Comparison of ENCODE assay signal across 1 cellular context in genomic region chrX:13653022-13653693, GRCh38.
TF ChIP-seq lines count a peak whose summit lies in the region.

Gene TCEANC (plus strand): TSS chrX:13653141. CDS start chrX:13662509, 9,368 bp downstream.

TF ChIP-seq in HEK293, 187 proteins besides CTCF, POLR2A, EP300 and RAD21 (continued from another document and continues in another):
- peak; percentile 95 for TF ChIP-seq ZNF449 (tag by site-specific recombination; IDR thresholded peaks at IDR 0.05)
- no peak for TF ChIP-seq ZNF707 (tag by site-specific recombination; IDR thresholded peaks at IDR 0.05)
- TF ChIP-seq GFI1B (tag by site-specific recombination; IDR thresholded peaks at IDR 0.05) = no peak
- TF ChIP-seq ZNF76 (tag by site-specific recombination; IDR thresholded peaks at IDR 0.05; ENCODE audit: borderline replicate concordance, low read depth) = peak; percentile 63; the same call in 1 of the 2 replicates
- peak; percentile 98 for TF ChIP-seq ZBTB48 (tag by site-specific recombination; IDR thresholded peaks at IDR 0.05)
- TF ChIP-seq PRDM10 (tag by site-specific recombination; IDR thresholded peaks at IDR 0.05) = peak; percentile 90
- TF ChIP-seq ZNF391 (tag by site-specific recombination; IDR thresholded peaks at IDR 0.05; ENCODE audit: borderline replicate concordance, low read depth) = no peak
- TF ChIP-seq ZFP69B (tag by site-specific recombination; IDR thresholded peaks at IDR 0.05) = peak; percentile 57; the same call in 1 of the 2 replicates
- peak; percentile 35; the same call in 1 of the 2 replicates for TF ChIP-seq KLF7 (tag by site-specific recombination; IDR thresholded peaks at IDR 0.05; ENCODE audit: borderline replicate concordance)
- no peak for TF ChIP-seq ZNF433 (tag by site-specific recombination; IDR thresholded peaks at IDR 0.05; ENCODE audit: low read depth)
- no peak for TF ChIP-seq ZSCAN5A (tag by site-specific recombination; IDR thresholded peaks at IDR 0.05)
- 0 out of 2 replicates have a peak, but pooled peaks have one; percentile 49 for TF ChIP-seq ZFP37 (tag by site-specific recombination; IDR thresholded peaks at IDR 0.05)
- TF ChIP-seq KLF8 (tag by site-specific recombination; IDR thresholded peaks at IDR 0.05) = peak; percentile 90
- TF ChIP-seq ZNF132 (tag by site-specific recombination; IDR thresholded peaks at IDR 0.05; ENCODE audit: borderline replicate concordance) = no peak
- no peak for TF ChIP-seq ZNF274 (IDR thresholded peaks at IDR 0.05; ENCODE audit: low read length)
- TF ChIP-seq ZNF274 (tag by site-specific recombination; IDR thresholded peaks at IDR 0.05; ENCODE audit: borderline replicate concordance) = no peak
- TF ChIP-seq ZNF354C (tag by site-specific recombination; IDR thresholded peaks at IDR 0.05; ENCODE audit: borderline replicate concordance, low read depth) = no peak
- no peak for TF ChIP-seq MZF1 (tag by site-specific recombination; IDR thresholded peaks at IDR 0.05; ENCODE audit: borderline replicate concordance)
- no peak for TF ChIP-seq KLF16 (tag by site-specific recombination; IDR thresholded peaks at IDR 0.05)
- TF ChIP-seq TSHZ1 (tag by site-specific recombination; IDR thresholded peaks at IDR 0.05; ENCODE audit: borderline replicate concordance) = no peak
- peak; percentile 96 for TF ChIP-seq PATZ1 (tag by site-specific recombination; IDR thresholded peaks at IDR 0.05)
- TF ChIP-seq ZNF610 (tag by site-specific recombination; IDR thresholded peaks at IDR 0.05; ENCODE audit: borderline replicate concordance) = no peak
- no peak for TF ChIP-seq REPIN1 (tag by site-specific recombination; IDR thresholded peaks at IDR 0.05; ENCODE audit: low read depth)
- peak; percentile 65 for TF ChIP-seq ZNF629 (tag by site-specific recombination; IDR thresholded peaks at IDR 0.05)
- TF ChIP-seq ZNF423 (tag by site-specific recombination; IDR thresholded peaks at IDR 0.05) = peak; percentile 99
- TF ChIP-seq ZNF23 (tag by site-specific recombination; IDR thresholded peaks at IDR 0.05; ENCODE audit: borderline replicate concordance) = no peak
- TF ChIP-seq ZBTB1 (tag by site-specific recombination; IDR thresholded peaks at IDR 0.05) = peak; percentile 88
- TF ChIP-seq ZNF221 (tag by site-specific recombination; IDR thresholded peaks at IDR 0.05; ENCODE audit: borderline replicate concordance) = no peak
- no peak for TF ChIP-seq MYNN (tag by site-specific recombination; IDR thresholded peaks at IDR 0.05; ENCODE audit: borderline replicate concordance)
- TF ChIP-seq TRIM28 (IDR thresholded peaks at IDR 0.05; ENCODE audit: borderline replicate concordance, low read length) = no peak
- TF ChIP-seq ZNF341 (tag by site-specific recombination; IDR thresholded peaks at IDR 0.05; ENCODE audit: low read depth) = peak; percentile 92
- TF ChIP-seq ZSCAN23 (tag by site-specific recombination; IDR thresholded peaks at IDR 0.05) = peak; percentile 80; the same call in 1 of the 2 replicates
- TF ChIP-seq ZNF169 (tag by site-specific recombination; IDR thresholded peaks at IDR 0.05) = no peak
- peak; percentile 33; the same call in 1 of the 2 replicates for TF ChIP-seq ZNF639 (tag by site-specific recombination; IDR thresholded peaks at IDR 0.05)
- peak; percentile 91 for TF ChIP-seq ZNF580 (tag by site-specific recombination; IDR thresholded peaks at IDR 0.05)
- peak; percentile 63; the same call in 1 of the 2 replicates for TF ChIP-seq GLIS2 (tag by site-specific recombination; IDR thresholded peaks at IDR 0.05)
- TF ChIP-seq ZNF10 (tag by site-specific recombination; IDR thresholded peaks at IDR 0.05) = 0 out of 2 replicates have a peak, but pooled peaks have one; percentile 21
- TF ChIP-seq ZNF792 (tag by site-specific recombination; IDR thresholded peaks at IDR 0.05) = no peak
- TF ChIP-seq OSR2 (tag by site-specific recombination; IDR thresholded peaks at IDR 0.05) = peak; percentile 41; the same call in 1 of the 2 replicates
- TF ChIP-seq ZNF518A (tag by site-specific recombination; conservative IDR thresholded peaks at IDR 0.05; ENCODE audit: low read depth) = 0 out of 2 replicates have a peak, but pooled peaks have one; percentile 33
- no peak for TF ChIP-seq ZNF292 (tag by site-specific recombination; IDR thresholded peaks at IDR 0.05; ENCODE audit: borderline replicate concordance, low read depth)
- no peak for TF ChIP-seq ZNF548 (tag by site-specific recombination; IDR thresholded peaks at IDR 0.05)
- no peak for TF ChIP-seq ZNF223 (tag by site-specific recombination; IDR thresholded peaks at IDR 0.05)
- no peak for TF ChIP-seq ZNF112 (tag by site-specific recombination; IDR thresholded peaks at IDR 0.05)
- no peak for TF ChIP-seq ZNF121 (tag by site-specific recombination; IDR thresholded peaks at IDR 0.05)
